Comparison of ENCODE assay signal across 14 cellular contexts in the genomic region with DNA sequence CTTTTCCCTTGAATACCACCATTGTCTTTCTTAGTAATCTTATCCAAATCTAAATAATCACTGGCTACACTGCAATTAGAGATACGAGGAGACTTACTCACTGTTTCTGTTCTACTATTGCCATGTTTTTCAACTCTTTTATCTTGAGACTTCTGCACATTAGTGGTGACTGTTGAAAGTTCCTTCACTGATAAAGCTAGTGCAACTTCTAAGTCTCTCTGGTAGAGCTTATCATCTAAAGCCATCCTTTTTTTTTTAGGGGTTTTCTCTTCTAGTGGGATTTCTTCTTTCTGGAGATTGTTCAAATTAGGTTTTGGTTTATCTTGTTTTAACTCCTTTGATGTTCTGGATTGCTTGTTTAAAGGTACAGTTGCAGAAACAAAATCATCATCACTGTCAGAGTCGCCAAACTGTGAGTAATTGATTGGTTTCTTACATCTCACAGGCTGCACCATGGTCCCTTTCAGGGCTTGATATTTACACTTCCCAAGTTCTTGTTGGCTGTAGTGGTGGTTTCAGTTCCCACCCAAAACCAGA. TPM values are rescaled to one million over a fixed set of nuclear protein-coding genes. Genes with fewer than 3 reads are reported as not detected.
DNase-seq lines count a peak whose midpoint lies in the region; ATAC-seq and TF ChIP-seq lines count a peak whose summit lies in the region.
"Had no signal": no experiment of that assay in that cellular context is flagged by ENCODE, and none has a peak within 500 bp of the region (broad histone marks: within the 10 kb centered on the region; RNA-seq: fewer than 3 reads in every experiment).

No MANE protein-coding gene starts in this region.

- no peak for TF ChIP-seq CTCF in Peyer's patch (IDR thresholded peaks at IDR 0.05)

- no peak overlapping the region for H3K18ac ChIP-seq in mesendoderm (ENCODE audit: low read length)

- H3K4me1 Mint-ChIP-seq in activated T-helper 17 cell treated with anti-CD3 and anti-CD28 coated beads, Interleukin-2, amount 50 U/mL, for 72 hours, result peaks cover 38% of the 10 kb centered on the region

- H3K36me3 ChIP-seq in mesendoderm (ENCODE audit: control insufficient read depth, insufficient read depth, low read length) (no peaks in the 10 kb centered on the region), Peyer's patch (no peaks in the 10 kb centered on the region)
- H3K36me3 ChIP-seq: lower lobe of right lung had no signal

- no peak overlapping the region for H4K8ac ChIP-seq in mesendoderm (ENCODE audit: low read depth, low read length)

- H3K27ac ChIP-seq in mesendoderm (ENCODE audit: low read depth, low read length) (no peak overlapping the region), Peyer's patch (no peak overlapping the region)
- H3K27ac ChIP-seq: lower lobe of right lung had no signal

- H3K9ac ChIP-seq in mesendoderm (ENCODE audit: low read length), result no peak overlapping the region

- peaks cover 2% of the 10 kb centered on the region for H3K79me1 ChIP-seq in mesendoderm (ENCODE audit: low read length)

- no peak overlapping the region for H2BK5ac ChIP-seq in mesendoderm (ENCODE audit: low read length)

- TF ChIP-seq POLR2A in Peyer's patch (IDR thresholded peaks at IDR 0.05), result no peak

- H3K27me3 ChIP-seq in mesendoderm (ENCODE audit: insufficient read depth, low read length, poor library complexity), result no peaks in the 10 kb centered on the region
- no peaks in the 10 kb centered on the region for H3K27me3 ChIP-seq in Peyer's patch

- H2AK5ac ChIP-seq in mesendoderm (ENCODE audit: low read length), result no peak overlapping the region

- no peaks in the 10 kb centered on the region for H3K4me1 ChIP-seq in mesendoderm (ENCODE audit: control insufficient read depth, low read depth, low read length)
- H3K4me1 ChIP-seq in Peyer's patch, result no peaks in the 10 kb centered on the region

- H3K36me3 Mint-ChIP-seq in activated T-helper 17 cell treated with anti-CD3 and anti-CD28 coated beads, Interleukin-2, amount 50 U/mL, for 72 hours (ENCODE audit: low read depth), result peaks cover 41% of the 10 kb centered on the region

- H3K4ac ChIP-seq in mesendoderm (ENCODE audit: low read depth, low read length), result no peak overlapping the region

- no peak overlapping the region for H4K5ac ChIP-seq in mesendoderm (ENCODE audit: low read length)

- no peak overlapping the region for H2BK15ac ChIP-seq in mesendoderm (replicated peaks; ENCODE audit: low read depth)

- peak; percentile 93 for ATAC-seq in activated T-helper 17 cell treated with anti-CD3 and anti-CD28 coated beads, Interleukin-2, amount 50 U/mL, for 72 hours (replicated peaks)
- no peak for ATAC-seq in GM18520 (IDR thresholded peaks at IDR 0.05; ENCODE audit: unreplicated experiment)
- ATAC-seq: lower lobe of right lung had no signal

- H3K4me2 ChIP-seq in mesendoderm (ENCODE audit: low read length), result no peak overlapping the region

- H3K27me3 Mint-ChIP-seq in activated T-helper 17 cell treated with anti-CD3 and anti-CD28 coated beads, Interleukin-2, amount 50 U/mL, for 72 hours, result no peaks in the 10 kb centered on the region

- no peak overlapping the region for H2BK120ac ChIP-seq in mesendoderm (ENCODE audit: low read depth, low read length)

- no CpG with 5 or more reads among the region's 2 CpGs for WGBS in mesendoderm (ENCODE audit: extremely low coverage, insufficient coverage, low lambda C conversion rate)

- H3K9me3 Mint-ChIP-seq in activated T-helper 17 cell treated with anti-CD3 and anti-CD28 coated beads, Interleukin-2, amount 50 U/mL, for 72 hours, result peaks cover 4% of the 10 kb centered on the region

- H3K56ac ChIP-seq in mesendoderm (ENCODE audit: low read length), result no peak overlapping the region

- DNase-seq in CMK (ENCODE audit: low read depth) (peak; percentile 41), mesendoderm (peak; percentile 71), Peyer's patch (no peak), DMS53 treated with DMSO at 0.1 percent for 48 hours (lab: John Stamatoyannopoulos, UW; ENCODE audit: unreplicated experiment) (no peak)
- peak; percentile 83 for DNase-seq in Jurkat, Clone E6-1 (ENCODE audit: low read depth, low spot score)
- DNase-seq: activated CD4-positive, CD25-positive, alpha-beta regulatory T cell; amniotic stem cell; hippocampal formation; lower lobe of right lung; NCI-H446; stimulated activated CD4-positive, alpha-beta T cell treated with anti-CD3 and anti-CD28 coated beads, Interleukin-1b, Interleukin-23, amount 100 ng/mL, for 48 hours; stimulated activated naive CD4-positive, alpha-beta T cell treated with Interleukin-2 at 50 U/mL for 16 hours had no signal

- H3K27ac Mint-ChIP-seq in activated T-helper 17 cell treated with anti-CD3 and anti-CD28 coated beads, Interleukin-2, amount 50 U/mL, for 72 hours, result peak overlapping the region; percentile 31

- H3K4me3 Mint-ChIP-seq in activated T-helper 17 cell treated with anti-CD3 and anti-CD28 coated beads, Interleukin-2, amount 50 U/mL, for 72 hours, result peak overlapping the region; percentile 44

- H3K23ac ChIP-seq in mesendoderm (ENCODE audit: low read length), result no peak overlapping the region

- H3K79me2 ChIP-seq in mesendoderm (ENCODE audit: control insufficient read depth, insufficient read depth, low read length), result peaks cover 21% of the 10 kb centered on the region

- peak overlapping the region; percentile 27 for H3K4me3 ChIP-seq in Jurkat, Clone E6-1 (ENCODE audit: low read length)
- no peak overlapping the region for H3K4me3 ChIP-seq in mesendoderm (ENCODE audit: low read length)
- H3K4me3 ChIP-seq in Peyer's patch, result no peak overlapping the region
- H3K4me3 ChIP-seq: lower lobe of right lung had no signal

- peaks cover 0 to 10% (median 0%) of the 10 kb centered on the region in 4 donors for H3K9me3 ChIP-seq in Peyer's patch

RNA-seq across cellular contexts. Expression of a gene that starts 37.7 kb away (rescaled TPM):
- polyA plus RNA-seq in Jurkat, Clone E6-1 (2012; ENCODE audit: insufficient read depth, insufficient read length), result 66.4 TPM
- total RNA-seq in activated T-helper 17 cell treated with anti-CD3 and anti-CD28 coated beads, Interleukin-2, amount 50 U/mL, for 72 hours, result 10 to 100 TPM; 37.5 to 41.6 TPM
- polyA plus RNA-seq in mesendoderm (2013, experiment 1 of 2), result 22.7 TPM
- 23.2 TPM for polyA plus RNA-seq in mesendoderm (2013, experiment 2 of 2)
- 10 to 100 TPM; 11.9 to 48.7 (median 33.5) TPM for total RNA-seq in Peyer's patch

RNA-seq across cellular contexts. Expression of a gene that starts 58.1 kb away (rescaled TPM):
- polyA plus RNA-seq in Jurkat, Clone E6-1 (2012; ENCODE audit: insufficient read depth, insufficient read length), result not detected
- total RNA-seq in activated T-helper 17 cell treated with anti-CD3 and anti-CD28 coated beads, Interleukin-2, amount 50 U/mL, for 72 hours, result 1 to 10 TPM; 1.6 to 3.7 TPM
- 1.3 TPM for polyA plus RNA-seq in mesendoderm (2013, experiment 1 of 2)
- 1.3 TPM for polyA plus RNA-seq in mesendoderm (2013, experiment 2 of 2)
- 1 to 10 TPM in 2 of 4 donors, under 1 TPM in 2; 0.54 to 1.7 (median 0.81) TPM for total RNA-seq in Peyer's patch

Comparison
In these comparisons a context has a peak if more than half of its experiments do, and no peak if none do; other contexts are left out.
1. DNase-seq: peak in CMK (single experiment), Jurkat, Clone E6-1 (single experiment) and mesendoderm (single experiment); none in Peyer's patch (0 of 3) and DMS53 treated with DMSO at 0.1 percent for 48 hours (single experiment).